Comparison of ENCODE assay signal across 9 cellular contexts in the genomic region with DNA sequence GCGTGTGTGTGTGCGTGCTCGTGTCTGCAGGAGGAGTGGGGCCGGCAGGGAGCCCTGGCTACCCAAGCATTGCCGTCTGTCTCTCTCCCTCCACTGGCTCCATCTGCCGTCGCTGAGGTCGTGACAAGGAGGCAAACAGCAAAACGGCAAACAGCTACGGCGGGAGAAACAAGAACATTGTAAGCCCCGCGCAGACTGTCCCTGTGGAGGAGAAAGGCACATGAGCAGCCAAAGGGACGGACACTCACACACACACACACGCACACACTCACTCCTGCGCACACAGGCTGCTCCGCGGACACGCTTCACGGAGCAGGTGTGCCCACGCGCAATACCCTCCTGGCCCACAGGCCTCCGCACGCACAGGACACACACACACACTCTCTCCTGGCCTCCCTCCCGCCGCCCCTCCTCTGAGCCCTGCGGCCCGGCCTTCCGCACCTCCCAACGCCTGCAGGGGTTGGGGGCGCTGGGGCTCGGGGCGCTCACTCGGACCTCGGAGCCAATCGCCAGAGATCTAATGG. TPM values are rescaled to one million over a fixed set of nuclear protein-coding genes. Genes with fewer than 3 reads are reported as not detected.
DNase-seq lines count a peak whose midpoint lies in the region; ATAC-seq and TF ChIP-seq lines count a peak whose summit lies in the region.
"Had no signal": no experiment of that assay in that cellular context is flagged by ENCODE, and none has a peak within 500 bp of the region (broad histone marks: within the 10 kb centered on the region; RNA-seq: fewer than 3 reads in every experiment).

No MANE protein-coding gene starts in this region.

- no peak overlapping the region for H4K91ac ChIP-seq in mesenchymal stem cell (ENCODE audit: low read length)

- H2BK15ac ChIP-seq in mesenchymal stem cell (ENCODE audit: low read depth, poor library complexity, severe bottlenecking) = no peak overlapping the region

- intact Hi-C loops in upper lobe of right lung (cut with DNase I) = no loop called here

- 8% methylated on average over 34 of the region's 36 CpGs for WGBS in mesenchymal stem cell

- H3K9ac ChIP-seq in mesenchymal stem cell (ENCODE audit: low read length) = peak overlapping the region; percentile 11

- H3K27ac ChIP-seq in mesenchymal stem cell (ENCODE audit: low read length, poor library complexity, severe bottlenecking) (no peak overlapping the region), upper lobe of right lung (no peak overlapping the region)
- H3K27ac ChIP-seq: adrenal gland had no signal

- no peak overlapping the region for H2BK120ac ChIP-seq in mesenchymal stem cell (ENCODE audit: low read depth, low read length)

- peak; percentile 29 for ATAC-seq in upper lobe of right lung

- no peak overlapping the region for H2BK12ac ChIP-seq in mesenchymal stem cell (ENCODE audit: low read length in 2 of 2)

- no peaks in the 10 kb centered on the region for H3K9me3 ChIP-seq in mesenchymal stem cell (ENCODE audit: control insufficient read depth, low read length)
- H3K9me3 ChIP-seq in upper lobe of right lung = no peaks in the 10 kb centered on the region
- H3K9me3 ChIP-seq: adrenal gland had no signal

- peak overlapping the region; percentile 49 to 72 for H3K4me3 ChIP-seq in mesenchymal stem cell (ENCODE audit: insufficient read depth in 1 of 2, low read depth in 1 of 2, low read length in 2 of 2)
- peak overlapping the region; percentile 55 for H3K4me3 ChIP-seq in upper lobe of right lung

- H3K27me3 ChIP-seq in mesenchymal stem cell (ENCODE audit: control insufficient read depth in 1 of 2, insufficient read depth in 1 of 2, low read length in 2 of 2) (peaks cover 91% of the 10 kb centered on the region in 2 experiments), upper lobe of right lung (peaks cover 24% of the 10 kb centered on the region)

- H3K79me1 ChIP-seq in mesenchymal stem cell (replicated peaks; ENCODE audit: low read length, poor library complexity, severe bottlenecking) = no peaks in the 10 kb centered on the region

- H3K4me2 ChIP-seq in mesenchymal stem cell (ENCODE audit: low read length, poor library complexity, severe bottlenecking) = peak overlapping the region; percentile 87

- no peak overlapping the region for H2BK5ac ChIP-seq in mesenchymal stem cell (ENCODE audit: low read depth, low read length, poor library complexity, severe bottlenecking)

- H3K18ac ChIP-seq in mesenchymal stem cell (ENCODE audit: low read depth in 1 of 2, low read length in 2 of 2) = peak overlapping the region in 1 of 2 experiments; percentile 42

- TF ChIP-seq CTCF in upper lobe of right lung (IDR thresholded peaks at IDR 0.05) = no peak

- H3K14ac ChIP-seq in mesenchymal stem cell (ENCODE audit: low read length in 2 of 2) = peak overlapping the region in 1 of 2 experiments; percentile 13

- H3K36me3 ChIP-seq in mesenchymal stem cell (ENCODE audit: control insufficient read depth in 1 of 2, insufficient read depth in 2 of 2, low read depth in 1 of 2, low read length in 2 of 2) (no peaks in the 10 kb centered on the region), upper lobe of right lung (no peaks in the 10 kb centered on the region)
- H3K36me3 ChIP-seq: adrenal gland had no signal

- no peak overlapping the region for H2AK5ac ChIP-seq in mesenchymal stem cell (ENCODE audit: low read length, severe bottlenecking)

- no peak overlapping the region for H3K4ac ChIP-seq in mesenchymal stem cell (ENCODE audit: low read depth in 1 of 2, low read length in 2 of 2)

- H3K23ac ChIP-seq in mesenchymal stem cell (ENCODE audit: low read length in 2 of 2) = peak overlapping the region in 1 of 2 experiments; percentile 66

- H2AFZ ChIP-seq in mesenchymal stem cell (ENCODE audit: low read depth, low read length) = no peak overlapping the region

- H3K4me1 ChIP-seq in mesenchymal stem cell (ENCODE audit: control insufficient read depth, insufficient read depth, low read depth, low read length) = peaks cover 17% of the 10 kb centered on the region
- H3K4me1 ChIP-seq in upper lobe of right lung = peaks cover 26% of the 10 kb centered on the region

- no peak overlapping the region for H4K8ac ChIP-seq in mesenchymal stem cell (ENCODE audit: low read length)

- peak; percentile 66 for DNase-seq in activated CD8-positive, alpha-beta memory T cell treated with anti-CD3 and anti-CD28 coated beads for 24 hours
- DNase-seq in activated CD8-positive, alpha-beta memory T cell treated with anti-CD3 and anti-CD28 coated beads, Interleukin-2, amount 50 U/mL, for 48 hours = no peak
- peak; percentile 22 for DNase-seq in NCI-H1105 treated with DMSO at 0.1 percent for 48 hours (lab: John Stamatoyannopoulos, UW)
- peak; percentile 90 for DNase-seq in cerebellar cortex (ENCODE audit: low spot score)
- DNase-seq in mesenchymal stem cell = peak; percentile 44
- peak; percentile 74 for DNase-seq in upper lobe of right lung
- DNase-seq in NCI-H2196 treated with DMSO at 0.1 percent for 48 hours (lab: John Stamatoyannopoulos, UW; ENCODE audit: unreplicated experiment) = no peak
- DNase-seq in activated CD4-positive, CD25-positive, alpha-beta regulatory T cell (lab: John Stamatoyannopoulos, UW) = no peak

RNA-seq across cellular contexts. Expression of a gene that starts 0.9 kb away (rescaled TPM):
- polyA plus RNA-seq in mesenchymal stem cell (2013, experiment 1 of 2) = not detected
- polyA plus RNA-seq in mesenchymal stem cell (2013, experiment 2 of 2) = not detected
- total RNA-seq in upper lobe of right lung = not detected
- total RNA-seq: adrenal gland had no signal
- polyA plus RNA-seq: adrenal gland had no signal

RNA-seq across cellular contexts. Expression of a gene that starts 23.6 kb away (rescaled TPM):
- 52.6 TPM for polyA plus RNA-seq in mesenchymal stem cell (2013, experiment 1 of 2)
- 49.8 TPM for polyA plus RNA-seq in mesenchymal stem cell (2013, experiment 2 of 2)
- 191 TPM for total RNA-seq in upper lobe of right lung

Comparison
In these comparisons a context has a peak if more than half of its experiments do, and no peak if none do; other contexts are left out.
1. DNase-seq: peak in activated CD8-positive, alpha-beta memory T cell treated with anti-CD3 and anti-CD28 coated beads for 24 hours (single experiment), NCI-H1105 treated with DMSO at 0.1 percent for 48 hours (single experiment), cerebellar cortex (single experiment), mesenchymal stem cell (single experiment) and upper lobe of right lung (single experiment); none in activated CD8-positive, alpha-beta memory T cell treated with anti-CD3 and anti-CD28 coated beads, Interleukin-2, amount 50 U/mL, for 48 hours (single experiment), NCI-H2196 treated with DMSO at 0.1 percent for 48 hours (single experiment) and activated CD4-positive, CD25-positive, alpha-beta regulatory T cell (0 of 4).